Comparison of ENCODE assay signal across 8 cellular contexts in genomic region chr10:92690211-92691041, GRCh38. TPM values are rescaled to one million over a fixed set of nuclear protein-coding genes. Genes with fewer than 3 reads are reported as not detected.
DNase-seq lines count a peak whose midpoint lies in the region; ATAC-seq and TF ChIP-seq lines count a peak whose summit lies in the region.

No MANE protein-coding gene starts in this region.

- H3K4me3 ChIP-seq in epithelial cell of proximal tubule (ENCODE audit: low read depth, low read length), result peak overlapping the region; percentile 57
- peak overlapping the region; percentile 52 to 79 for H3K4me3 ChIP-seq in muscle layer of colon (ENCODE audit: low read depth in 1 of 2, low read length in 2 of 2)
- peak overlapping the region; percentile 62 to 88 (median 66) for H3K4me3 ChIP-seq in stomach

- intact Hi-C loops in stomach (cut with DNase I; ENCODE audit: low total_unique reads), result no loop called here

- ATAC-seq in HG02973 (IDR thresholded peaks at IDR 0.05; ENCODE audit: unreplicated experiment), result no peak

- no peak for TF ChIP-seq EP300 in stomach (IDR thresholded peaks at IDR 0.05)

- TF ChIP-seq POLR2A in stomach (IDR thresholded peaks at IDR 0.05), result no peak

- H3K27ac ChIP-seq in muscle layer of colon (ENCODE audit: low read depth, low read length), result peak overlapping the region; percentile 80
- H3K27ac ChIP-seq in stomach, result peak overlapping the region; percentile 82 to 94 (median 85)

- H3K9ac ChIP-seq in muscle layer of colon (ENCODE audit: low read length), result no peak overlapping the region

- H3K4me1 ChIP-seq in muscle layer of colon (ENCODE audit: insufficient read depth, low read length) (peaks cover 5% of the 10 kb centered on the region), stomach (peaks cover 0 to 44% (median 27%) of the 10 kb centered on the region in 4 donors)

- H3K36me3 ChIP-seq in muscle layer of colon (ENCODE audit: insufficient read depth, low read length) (peaks cover 3% of the 10 kb centered on the region), stomach (no peaks in the 10 kb centered on the region)

- H3K9me3 ChIP-seq in muscle layer of colon (ENCODE audit: low read length) (no peaks in the 10 kb centered on the region), stomach (peaks cover 0 to 4% (median 3%) of the 10 kb centered on the region in 4 donors)

- 4 to 11% (median 7%) methylated on average over 54 to 77 of the region's 77 CpGs for WGBS in stomach, 5 donors

- TF ChIP-seq CTCF in epithelial cell of proximal tubule (conservative IDR thresholded peaks at IDR 0.05; ENCODE audit: low read depth, low read length) (no peak), stomach (IDR thresholded peaks at IDR 0.05) (no peak)

- peak; percentile 20 for DNase-seq in DMS79 treated with DMSO at 0.1 percent for 48 hours (lab: John Stamatoyannopoulos, UW)
- DNase-seq in DMS79 (lab: John Stamatoyannopoulos, UW), result no peak
- DNase-seq in NCI-H510A treated with DMSO at 0.1 percent for 48 hours (lab: John Stamatoyannopoulos, UW), result peak; percentile 43
- DNase-seq in activated CD8-positive, alpha-beta memory T cell treated with anti-CD3 and anti-CD28 coated beads, Interleukin-2, amount 50 U/mL, for 4 hours, result peak; percentile 70
- no peak for DNase-seq in epithelial cell of proximal tubule (ENCODE audit: low read depth)
- DNase-seq in stomach, result peak; percentile 67

- H3K27me3 ChIP-seq in muscle layer of colon (ENCODE audit: control insufficient read depth in 1 of 2, insufficient read depth in 2 of 2, low read length in 2 of 2) (peaks cover 0 to 22% of the 10 kb centered on the region in 2 donors), stomach (peaks cover 0 to 43% (median 22%) of the 10 kb centered on the region in 3 donors)

RNA-seq across cellular contexts. Expression of gene HHEX, which starts 0.7 kb away (rescaled TPM):
- total RNA-seq in epithelial cell of proximal tubule (2.2 and 4.5 TPM in 2 replicates), stomach (1 to 10 TPM; 1.4 to 6.8 (median 4.3) TPM)
- polyA plus RNA-seq in stomach, result 1 to 10 TPM; 3.8 to 4.7 (median 4.6) TPM

Comparison
In these comparisons a context has a peak if more than half of its experiments do, and no peak if none do; other contexts are left out.
1. DNase-seq: peak in DMS79 treated with DMSO at 0.1 percent for 48 hours (single experiment), NCI-H510A treated with DMSO at 0.1 percent for 48 hours (single experiment), activated CD8-positive, alpha-beta memory T cell treated with anti-CD3 and anti-CD28 coated beads, Interleukin-2, amount 50 U/mL, for 4 hours (single experiment) and stomach (single experiment); none in DMS79 (single experiment) and epithelial cell of proximal tubule (single experiment).
2. Peak in every context shown above with its lines, with median percentiles within 50 percentile points of each other: H3K4me3 ChIP-seq.